In the genomic region with DNA sequence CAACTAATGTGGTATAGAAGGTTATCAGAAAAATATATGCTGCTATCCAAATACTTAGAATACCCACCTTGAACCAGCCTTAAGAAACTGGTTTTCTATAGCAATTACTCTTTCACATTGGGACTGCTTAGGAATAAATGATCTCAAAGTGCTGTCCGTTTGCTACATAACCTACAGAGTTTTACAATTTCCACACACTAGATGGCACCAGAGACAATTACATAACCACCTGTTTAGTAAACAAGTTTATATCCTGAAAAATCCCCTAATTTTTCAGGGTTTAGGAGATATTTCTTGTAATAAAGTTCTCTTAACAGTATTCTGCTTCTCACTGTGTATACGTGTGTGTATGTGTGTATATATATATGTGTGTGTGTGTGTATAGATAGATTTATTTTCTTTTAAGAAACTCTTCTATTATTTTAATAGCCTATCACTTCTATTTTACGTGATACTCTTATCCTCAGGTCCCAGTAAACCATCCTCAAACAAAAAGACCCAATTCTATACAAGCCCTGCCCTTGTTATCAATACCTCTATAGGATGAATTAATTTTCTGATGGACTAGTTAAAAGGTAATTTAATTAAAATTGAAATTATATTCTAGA, we compare ENCODE assay signal across 8 cellular contexts. TPM values are rescaled to one million over a fixed set of nuclear protein-coding genes. Genes with fewer than 3 reads are reported as not detected.
DNase-seq lines count a peak whose midpoint lies in the region; ATAC-seq and TF ChIP-seq lines count a peak whose summit lies in the region.

No MANE protein-coding gene starts in this region.

- peak in 2 of 3 experiments; percentile 3 to 68 for DNase-seq in NCI-H1417 (lab: John Stamatoyannopoulos, UW)
- no peak for DNase-seq in NCI-H1417 treated with DMSO at 0.1 percent for 48 hours (lab: John Stamatoyannopoulos, UW)
- peak; percentile 1 to 3 for DNase-seq in HL-60 (ENCODE audit: low read depth in 1 of 2, low spot score in 1 of 2)
- DNase-seq in SK-MEL-5 (ENCODE audit: low read depth, low spot score) = peak; percentile 72
- DNase-seq in iPS-NIHi7 (ENCODE audit: extremely low spot score) = peak; percentile 17
- no peak for DNase-seq in effector CD4-positive, alpha-beta T cell
- DNase-seq in upper lobe of left lung = no peak
- DNase-seq in ecto neural progenitor cell (ENCODE audit: low spot score) = no peak

- TF ChIP-seq POLR2A in upper lobe of left lung (IDR thresholded peaks at IDR 0.05) = no peak

- no peaks in the 10 kb centered on the region for H3K36me3 ChIP-seq in upper lobe of left lung

- H3K4me3 ChIP-seq in HL-60 (replicated peaks; ENCODE audit: insufficient read depth, low read length) (no peak overlapping the region), upper lobe of left lung (no peak overlapping the region)

- no peaks in the 10 kb centered on the region for H3K4me1 ChIP-seq in upper lobe of left lung

- H3K9me3 ChIP-seq in upper lobe of left lung = no peaks in the 10 kb centered on the region

- TF ChIP-seq EP300 in upper lobe of left lung (IDR thresholded peaks at IDR 0.05) = no peak

- TF ChIP-seq CTCF in HL-60 (IDR thresholded peaks at IDR 0.05; ENCODE audit: insufficient read depth, low read length) = peak; percentile 10
- peak in 2 of 6 experiments; percentile 16 to 28 for TF ChIP-seq CTCF in upper lobe of left lung (IDR thresholded peaks at IDR 0.05)

- H3K27ac ChIP-seq in HL-60 (replicated peaks) (no peak overlapping the region), upper lobe of left lung (no peak overlapping the region)

- no peak for ATAC-seq in upper lobe of left lung (ENCODE audit: low FRiP score in 2 of 2)

- H3K27me3 ChIP-seq in HL-60 (ENCODE audit: insufficient read depth, poor library complexity, severe bottlenecking) (no peaks in the 10 kb centered on the region), upper lobe of left lung (no peaks in the 10 kb centered on the region)

- in situ Hi-C loops in SK-MEL-5 (cut with HindIII; ENCODE audit: low pct_unique_long_range_greater_than_20kb, low sequenced_read_pairs) = no loop called here

- WGBS in upper lobe of left lung, 2 donors = 12 to 18% methylated on average over 3 of the region's 3 CpGs

RNA-seq across cellular contexts. Expression of a gene that starts 6.7 kb away (rescaled TPM):
- total RNA-seq in SK-MEL-5 (2014; rRNA removed; shearing (Covaris generic)) = not detected in 2 replicates
- not detected in 2 replicates for polyA plus RNA-seq in SK-MEL-5 (2015; cell fraction: cytosol; rRNA removed)
- not detected in 2 replicates for polyA plus RNA-seq in SK-MEL-5 (2015; cell fraction: nucleus; rRNA removed)
- total RNA-seq in upper lobe of left lung = not detected

RNA-seq across cellular contexts. Expression of a gene that starts 26.9 kb away (rescaled TPM):
- not detected in 2 replicates for total RNA-seq in SK-MEL-5 (2014; rRNA removed; shearing (Covaris generic))
- not detected in 2 replicates for polyA plus RNA-seq in SK-MEL-5 (2015; cell fraction: cytosol; rRNA removed)
- not detected in 2 replicates for polyA plus RNA-seq in SK-MEL-5 (2015; cell fraction: nucleus; rRNA removed)
- total RNA-seq in upper lobe of left lung = not detected

RNA-seq across cellular contexts. Expression of a gene that starts 28.5 kb away (rescaled TPM):
- not detected in 2 replicates for total RNA-seq in SK-MEL-5 (2014; rRNA removed; shearing (Covaris generic))
- not detected in 2 replicates for polyA plus RNA-seq in SK-MEL-5 (2015; cell fraction: cytosol; rRNA removed)
- not detected in 2 replicates for polyA plus RNA-seq in SK-MEL-5 (2015; cell fraction: nucleus; rRNA removed)
- total RNA-seq in upper lobe of left lung = not detected

RNA-seq across cellular contexts. Expression of a gene that starts 51.5 kb away (rescaled TPM):
- total RNA-seq in SK-MEL-5 (2014; rRNA removed; shearing (Covaris generic)) = not detected in 2 replicates
- polyA plus RNA-seq in SK-MEL-5 (2015; cell fraction: cytosol; rRNA removed) = not detected in 2 replicates
- polyA plus RNA-seq in SK-MEL-5 (2015; cell fraction: nucleus; rRNA removed) = not detected in 2 replicates
- not detected for total RNA-seq in upper lobe of left lung

RNA-seq across cellular contexts. Expression of a gene that starts 59.8 kb away (rescaled TPM):
- total RNA-seq in SK-MEL-5 (2014; rRNA removed; shearing (Covaris generic)) = 23.7 and 23.9 TPM in 2 replicates
- 9.5 and 11.4 TPM in 2 replicates for polyA plus RNA-seq in SK-MEL-5 (2015; cell fraction: cytosol; rRNA removed)
- 9.6 and 14.4 TPM in 2 replicates for polyA plus RNA-seq in SK-MEL-5 (2015; cell fraction: nucleus; rRNA removed)
- total RNA-seq in upper lobe of left lung = not detected

Comparison
In these comparisons a context has a peak if more than half of its experiments do, and no peak if none do; other contexts are left out.
1. DNase-seq: peak in NCI-H1417 (2 of 3), HL-60 (2 of 2), SK-MEL-5 (single experiment) and iPS-NIHi7 (single experiment); none in NCI-H1417 treated with DMSO at 0.1 percent for 48 hours (single experiment), effector CD4-positive, alpha-beta T cell (single experiment), upper lobe of left lung (0 of 2) and ecto neural progenitor cell (single experiment).